ENCODE assay signal across 11 cellular contexts in the genomic region with DNA sequence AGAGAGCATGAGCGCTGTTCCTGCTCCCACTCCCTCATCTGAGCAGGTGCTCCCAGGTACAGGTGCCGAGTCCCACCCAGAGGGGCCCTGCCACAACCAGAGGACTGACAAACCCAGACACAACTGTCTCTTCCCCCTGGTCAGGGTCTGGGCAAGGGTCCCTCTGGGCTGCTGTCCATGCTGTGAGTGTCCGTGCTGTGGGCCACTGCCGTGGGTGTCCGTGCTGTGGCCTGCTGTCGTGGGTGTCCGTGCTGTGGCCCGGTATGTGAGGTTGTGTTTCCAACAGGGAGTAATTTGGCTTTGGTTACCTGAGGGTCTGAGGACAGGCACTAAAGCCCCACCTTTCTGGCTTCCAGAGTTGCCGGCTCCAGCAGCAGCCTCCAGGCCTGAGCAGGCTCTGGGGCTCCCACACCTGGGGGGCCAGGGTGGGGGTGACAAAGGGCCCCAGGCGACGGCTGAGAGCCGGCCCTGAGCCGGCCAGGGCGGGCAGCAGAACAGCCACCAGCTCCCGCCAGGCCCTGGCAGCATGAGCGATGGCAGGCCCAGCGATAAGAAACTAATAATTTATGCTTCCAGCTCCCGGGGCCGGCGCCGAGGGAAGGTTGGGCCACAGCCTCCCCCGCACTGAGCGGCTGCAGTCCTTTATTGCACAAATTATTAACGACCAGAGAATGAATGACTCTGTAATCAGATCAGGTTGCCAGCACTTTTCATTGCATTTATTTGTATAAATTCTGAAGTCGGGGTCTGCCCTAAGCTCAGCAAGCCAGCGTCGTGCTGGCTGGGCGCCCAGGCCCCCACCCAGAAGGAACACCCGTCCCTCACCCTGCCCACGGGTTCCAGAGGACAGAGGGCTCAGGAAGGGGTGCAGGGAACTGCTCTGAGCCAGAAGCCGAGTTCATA. TPM values are rescaled to one million over a fixed set of nuclear protein-coding genes. Genes with fewer than 3 reads are reported as not detected.
A peak's percentile ranks its signal among the peaks of the same experiment; 100 is the strongest.
DNase-seq lines count a peak whose midpoint lies in the region; ATAC-seq, FAIRE-seq and TF ChIP-seq lines count a peak whose summit lies in the region.
"Had no signal": no experiment of that assay in that cellular context is flagged by ENCODE, and none has a peak within 500 bp of the region (broad histone marks: within the 10 kb centered on the region; RNA-seq: fewer than 3 reads in every experiment).

No MANE protein-coding gene starts in this region.

- H3K27ac ChIP-seq in kidney (ENCODE audit: low read depth in 2 of 2, low read length in 2 of 2): peak overlapping the region; percentile 32 to 51
- H3K27ac ChIP-seq in spleen: peak overlapping the region in 1 of 8 donors; percentile 21

- ATAC-seq in HG02970 (IDR thresholded peaks at IDR 0.05; ENCODE audit: low FRiP score, unreplicated experiment) (no peak), HG03175 (IDR thresholded peaks at IDR 0.05; ENCODE audit: unreplicated experiment) (no peak)
- ATAC-seq: effector memory CD8-positive, alpha-beta T cell had no signal

- WGBS in spleen, 5 donors: 37 to 52% (median 39%) methylated on average over 20 to 31 of the region's 31 CpGs

- H3K27me3 ChIP-seq in spleen (replicated peaks in 1 of 7): peaks cover 0 to 98% (median 40%) of the 10 kb centered on the region in 7 donors

- H3K36me3 ChIP-seq in kidney (ENCODE audit: control insufficient read depth in 1 of 2, insufficient read depth in 2 of 2, low read length in 2 of 2) (no peaks in the 10 kb centered on the region), spleen (no peaks in the 10 kb centered on the region)

- H3K9me3 ChIP-seq in kidney (ENCODE audit: control insufficient read depth in 1 of 2, low read length in 2 of 2) (no peaks in the 10 kb centered on the region), spleen (no peaks in the 10 kb centered on the region)

- H3K4me3 ChIP-seq in kidney (ENCODE audit: low read length in 2 of 2) (no peak overlapping the region), spleen (no peak overlapping the region)

- no peak for FAIRE-seq in RCC 7860 (lab: Jason Lieb, UNC)
- FAIRE-seq in kidney (lab: Jason Lieb, UNC): no peak
- FAIRE-seq: astrocyte had no signal

- TF ChIP-seq CTCF in kidney (IDR thresholded peaks at IDR 0.05; ENCODE audit: borderline replicate concordance, extremely low read depth, insufficient read depth): no peak
- TF ChIP-seq CTCF in spleen (IDR thresholded peaks at IDR 0.05 in 8 of 11, conservative IDR thresholded peaks at IDR 0.05 in 3 of 11): no peak

- DNase-seq in activated effector memory CD4-positive, alpha-beta T cell treated with anti-CD3 and anti-CD28 coated beads, Interleukin-2, amount 50 U/mL, for 16 hours: peak; percentile 56
- DNase-seq in activated effector memory CD4-positive, alpha-beta T cell treated with Interleukin-2 at 50 U/mL for 16 hours: no peak
- DNase-seq in RCC 7860 (ENCODE audit: low spot score) (peak; percentile 34), kidney (peak; percentile 80), spleen (peak; percentile 53), AG20443 (ENCODE audit: low spot score) (no peak)
- DNase-seq: effector memory CD8-positive, alpha-beta T cell; EL had no signal

- no peak overlapping the region for H3K9ac ChIP-seq in kidney (ENCODE audit: low read length in 2 of 2)

- intact Hi-C loops in kidney (cut with DNase I) (no loop called here), spleen (cut with DNase I; ENCODE audit: low total_unique reads) (no loop called here)

- no peak for TF ChIP-seq POLR2A in spleen (IDR thresholded peaks at IDR 0.05)

- H3K4me1 ChIP-seq in kidney (ENCODE audit: control insufficient read depth in 1 of 2, insufficient read depth in 1 of 2, low read depth in 1 of 2, low read length in 2 of 2) (peaks cover 7 to 52% of the 10 kb centered on the region in 2 donors), spleen (peaks cover 8 to 54% (median 29%) of the 10 kb centered on the region in 6 donors)

RNA-seq across cellular contexts. Expression of gene SAMD11, which starts 7.3 kb away (rescaled TPM):
- total RNA-seq in kidney (21.4 TPM), spleen (10 to 100 TPM in 5 of 7 donors, 1 to 10 TPM in 2; 7.5 to 37.0 (median 18.1) TPM)
- polyA plus RNA-seq in kidney (ENCODE audit: insufficient read depth, low read depth, low replicate concordance) (13.3 TPM), spleen (10 to 100 TPM in 2 of 3 donors, 1 to 10 TPM in 1; 7.7 to 33.2 (median 19.8) TPM)

RNA-seq across cellular contexts. Expression of gene NOC2L, which starts 42.6 kb away (rescaled TPM):
- total RNA-seq in kidney: 65.5 TPM
- polyA plus RNA-seq in kidney (ENCODE audit: insufficient read depth, low read depth, low replicate concordance): 42.4 TPM
- 10 to 100 TPM; 26.2 to 61.1 (median 44.7) TPM for total RNA-seq in spleen
- 10 to 100 TPM; 46.6 to 73.4 (median 52.8) TPM for polyA plus RNA-seq in spleen

RNA-seq across cellular contexts. Expression of gene KLHL17, which starts 44.0 kb away (rescaled TPM):
- total RNA-seq in kidney (11.5 TPM), spleen (10 to 100 TPM; 12.0 to 21.5 (median 18.7) TPM)
- polyA plus RNA-seq in kidney (ENCODE audit: insufficient read depth, low read depth, low replicate concordance) (6.9 TPM), spleen (10 to 100 TPM; 14.1 to 31.6 (median 26.0) TPM)

RNA-seq across cellular contexts. Expression of gene PLEKHN1, which starts 49.9 kb away (rescaled TPM):
- total RNA-seq in kidney (14.3 TPM), spleen (1 to 10 TPM in 5 of 7 donors, under 1 TPM in 2; 0.65 to 2.2 (median 1.1) TPM)
- polyA plus RNA-seq in kidney (ENCODE audit: insufficient read depth, low read depth, low replicate concordance) (not detected), spleen (under 1 TPM; 0.17 to 0.80 (median 0.63) TPM)

Comparison
In these comparisons a context has a peak if more than half of its experiments do, and no peak if none do; other contexts are left out.
1. DNase-seq: peak in activated effector memory CD4-positive, alpha-beta T cell treated with anti-CD3 and anti-CD28 coated beads, Interleukin-2, amount 50 U/mL, for 16 hours (single experiment), RCC 7860 (single experiment), kidney (single experiment) and spleen (single experiment); none in activated effector memory CD4-positive, alpha-beta T cell treated with Interleukin-2 at 50 U/mL for 16 hours (single experiment) and AG20443 (single experiment).